Comparison of ENCODE assay signal across 10 cellular contexts in the genomic region with DNA sequence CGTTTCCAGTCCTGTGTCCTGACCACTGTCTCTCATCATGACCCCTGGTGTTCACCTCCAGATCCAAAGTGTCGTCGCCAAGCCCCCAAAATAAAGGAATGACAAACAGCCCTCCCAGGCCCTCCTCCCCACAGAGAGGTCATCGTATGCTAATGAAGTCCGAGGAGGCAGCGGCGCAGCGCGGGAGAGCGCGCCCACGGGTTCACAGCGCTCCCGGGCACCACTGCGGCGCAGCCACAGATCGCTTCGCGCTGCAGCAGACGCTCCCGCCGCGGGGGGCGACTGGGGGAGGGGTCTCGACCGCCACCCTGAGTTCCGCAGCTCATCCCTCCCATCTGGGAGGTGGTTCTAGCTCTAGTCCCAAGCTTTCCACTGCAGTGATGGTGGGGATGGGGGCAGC. TPM values are rescaled to one million over a fixed set of nuclear protein-coding genes. Genes with fewer than 3 reads are reported as not detected.
DNase-seq lines count a peak whose midpoint lies in the region; ATAC-seq and TF ChIP-seq lines count a peak whose summit lies in the region.
"Had no signal": no experiment of that assay in that cellular context is flagged by ENCODE, and none has a peak within 500 bp of the region (broad histone marks: within the 10 kb centered on the region; RNA-seq: fewer than 3 reads in every experiment).

No MANE protein-coding gene starts in this region.

- no peaks in the 10 kb centered on the region; the same call in 1 of the 2 replicates for H3K79me2 ChIP-seq in OCI-LY3 (ENCODE audit: low read length)
- no peaks in the 10 kb centered on the region for H3K79me2 ChIP-seq in parathyroid adenoma

- H3K9ac ChIP-seq in OCI-LY3 (ENCODE audit: low read length) (peak overlapping the region; percentile 83), parathyroid adenoma (no peak overlapping the region)

- peak overlapping the region; percentile 99 for H3K4me2 ChIP-seq in OCI-LY3 (ENCODE audit: low read length)
- peak overlapping the region; percentile 80 for H3K4me2 ChIP-seq in parathyroid adenoma (ENCODE audit: low read length)

- H3K36me3 ChIP-seq in OCI-LY3 (replicated peaks; ENCODE audit: low read depth, low read length): no peaks in the 10 kb centered on the region
- no peaks in the 10 kb centered on the region for H3K36me3 ChIP-seq in parathyroid adenoma (ENCODE audit: control insufficient read depth, insufficient read depth, low read length)

- H4K20me1 ChIP-seq in OCI-LY3 (ENCODE audit: insufficient read depth, low read length): no peaks in the 10 kb centered on the region

- H2AFZ ChIP-seq in OCI-LY3 (ENCODE audit: low read depth, low read length): no peak overlapping the region
- no peak overlapping the region for H2AFZ ChIP-seq in parathyroid adenoma

- TF ChIP-seq CTCF in OCI-LY3 (IDR thresholded peaks at IDR 0.05; ENCODE audit: low read depth, low read length) (no peak), parathyroid adenoma (IDR thresholded peaks at IDR 0.05) (no peak)

- H3K4me3 ChIP-seq in OCI-LY3 (ENCODE audit: low read length) (peak overlapping the region; percentile 82), parathyroid adenoma (ENCODE audit: low read depth, low read length) (peak overlapping the region; percentile 50)

- DNase-seq in CD1c-positive myeloid dendritic cell (ENCODE audit: extremely low spot score) (peak; percentile 45), left cardiac atrium (peak; percentile 46), HuH-7 (ENCODE audit: low spot score) (no peak), SW 1271 (lab: John Stamatoyannopoulos, UW) (no peak), OCI-M1 (lab: John Stamatoyannopoulos, UW) (no peak)
- DNase-seq: erythroblast had no signal

- ATAC-seq in left cardiac atrium: peak; percentile 61 to 70
- ATAC-seq in GM18498 (IDR thresholded peaks at IDR 0.05; ENCODE audit: unreplicated experiment): no peak

- peaks cover 31% of the 10 kb centered on the region for H3K4me1 ChIP-seq in OCI-LY3 (ENCODE audit: low read length)
- H3K4me1 ChIP-seq in parathyroid adenoma: peaks cover 10% of the 10 kb centered on the region

- intact Hi-C loops in left cardiac atrium (cut with DNase I): no loop called here

- no peak overlapping the region for H3K27ac ChIP-seq in OCI-LY3 (ENCODE audit: low read length)
- no peak overlapping the region for H3K27ac ChIP-seq in parathyroid adenoma
- H3K27ac ChIP-seq: RWPE1 had no signal

- H3K27me3 ChIP-seq in OCI-LY3 (ENCODE audit: low read depth, low read length) (peaks cover 41% of the 10 kb centered on the region), parathyroid adenoma (ENCODE audit: control insufficient read depth, insufficient read depth, low read length) (no peaks in the 10 kb centered on the region)

- no peaks in the 10 kb centered on the region for H3K9me3 ChIP-seq in OCI-LY3 (ENCODE audit: insufficient read depth, low read length)
- no peaks in the 10 kb centered on the region for H3K9me3 ChIP-seq in parathyroid adenoma (ENCODE audit: control insufficient read depth, low read length)

RNA-seq across cellular contexts. Expression of gene DGKG, which starts 1.3 kb away (rescaled TPM):
- total RNA-seq in left cardiac atrium: 10 to 100 TPM; 13.3 to 23.4 TPM

Comparison
In these comparisons a context has a peak if more than half of its experiments do, and no peak if none do; other contexts are left out.
1. DNase-seq: peak in CD1c-positive myeloid dendritic cell (single experiment) and left cardiac atrium (single experiment); none in HuH-7 (single experiment), SW 1271 (0 of 2) and OCI-M1 (single experiment).